In genomic region chr6:26473758-26474438, GRCh38 we compare ENCODE assay signal across 8 cellular contexts. TPM values are rescaled to one million over a fixed set of nuclear protein-coding genes. Genes with fewer than 3 reads are reported as not detected.
DNase-seq lines count a peak whose midpoint lies in the region; ATAC-seq, FAIRE-seq and TF ChIP-seq lines count a peak whose summit lies in the region.

No MANE protein-coding gene starts in this region.

- H3K9ac ChIP-seq in Loucy (ENCODE audit: low read depth, low read length, poor library complexity, severe bottlenecking) = peak overlapping the region; percentile 98
- peak overlapping the region; percentile 97 for H3K9ac ChIP-seq in SK-N-MC (ENCODE audit: insufficient read length)

- peak overlapping the region; percentile 89 for H2AFZ ChIP-seq in Loucy (ENCODE audit: low read length)

- H3K4me1 Mint-ChIP-seq in activated naive CD4-positive, alpha-beta T cell treated with anti-CD3 and anti-CD28 coated beads, Interleukin-2, amount 50 U/mL, for 24 hours = peaks cover 57% of the 10 kb centered on the region
- H3K4me1 Mint-ChIP-seq in glutamatergic neuron (ENCODE audit: low read depth, unreplicated experiment) = peaks cover 2% of the 10 kb centered on the region

- peaks cover under 1% of the 10 kb centered on the region for H3K36me3 Mint-ChIP-seq in activated naive CD4-positive, alpha-beta T cell treated with anti-CD3 and anti-CD28 coated beads, Interleukin-2, amount 50 U/mL, for 24 hours
- peaks cover 11% of the 10 kb centered on the region for H3K36me3 Mint-ChIP-seq in glutamatergic neuron (ENCODE audit: unreplicated experiment)

- 0 out of 2 replicates have a peak, but pooled peaks cover 2% of the 10 kb centered on the region for H3F3A ChIP-seq in Loucy (ENCODE audit: low read depth)

- ATAC-seq in pancreas = peak; percentile 94 to 97 (median 96)

- H3K9me3 Mint-ChIP-seq in activated naive CD4-positive, alpha-beta T cell treated with anti-CD3 and anti-CD28 coated beads, Interleukin-2, amount 50 U/mL, for 24 hours = peaks cover 5% of the 10 kb centered on the region
- peaks cover 8% of the 10 kb centered on the region for H3K9me3 Mint-ChIP-seq in glutamatergic neuron (ENCODE audit: unreplicated experiment)

- 0 to 1% methylated on average over 12 of the region's 12 CpGs for WGBS in pancreas, 2 donors

- H3K27me3 Mint-ChIP-seq in activated naive CD4-positive, alpha-beta T cell treated with anti-CD3 and anti-CD28 coated beads, Interleukin-2, amount 50 U/mL, for 24 hours = no peaks in the 10 kb centered on the region
- H3K27me3 Mint-ChIP-seq in glutamatergic neuron (ENCODE audit: unreplicated experiment) = peaks cover 2% of the 10 kb centered on the region

- peak overlapping the region; percentile 100 for H3K27ac Mint-ChIP-seq in activated naive CD4-positive, alpha-beta T cell treated with anti-CD3 and anti-CD28 coated beads, Interleukin-2, amount 50 U/mL, for 24 hours
- H3K27ac Mint-ChIP-seq in glutamatergic neuron (ENCODE audit: unreplicated experiment) = no peak overlapping the region

- FAIRE-seq in pancreas (lab: Jason Lieb, UNC) = peak; percentile 92

- H3K4me1 ChIP-seq in Loucy (ENCODE audit: insufficient read depth, low read length, poor library complexity, severe bottlenecking) (peaks cover 29% of the 10 kb centered on the region), pancreas (peaks cover 0 to 13% (median 0%) of the 10 kb centered on the region in 3 donors), tibial artery (peaks cover 0 to 23% (median 15%) of the 10 kb centered on the region in 4 donors)

- H3K9me3 ChIP-seq in Loucy (ENCODE audit: insufficient read depth, low read depth, low read length) = peaks cover 7% of the 10 kb centered on the region; the same call in 1 of the 2 replicates
- H3K9me3 ChIP-seq in SK-N-MC (ENCODE audit: low read depth, low read length) = no peaks in the 10 kb centered on the region; the same call in 1 of the 2 replicates
- no peaks in the 10 kb centered on the region for H3K9me3 ChIP-seq in pancreas
- H3K9me3 ChIP-seq in tibial artery = no peaks in the 10 kb centered on the region

- intact Hi-C loops in pancreas (cut with DNase I) (no loop called here), tibial artery (cut with DNase I; ENCODE audit: low total_unique reads) (no loop called here)

- H3K4me3 Mint-ChIP-seq in activated naive CD4-positive, alpha-beta T cell treated with anti-CD3 and anti-CD28 coated beads, Interleukin-2, amount 50 U/mL, for 24 hours = peak overlapping the region; percentile 99
- peak overlapping the region; percentile 67 for H3K4me3 Mint-ChIP-seq in glutamatergic neuron (ENCODE audit: unreplicated experiment)

- H3K36me3 ChIP-seq in Loucy (ENCODE audit: insufficient read depth, low read length) (no peaks in the 10 kb centered on the region; the same call in 1 of the 2 replicates), SK-N-MC (ENCODE audit: insufficient read depth, low read length) (peaks cover 3% of the 10 kb centered on the region; the same call in 1 of the 2 replicates), pancreas (no peaks in the 10 kb centered on the region), tibial artery (peaks cover 2 to 16% (median 9%) of the 10 kb centered on the region in 3 donors)

- peak overlapping the region; percentile 80 for H3K4me2 ChIP-seq in Loucy (ENCODE audit: low read depth, low read length, poor library complexity, severe bottlenecking)

- H3K9me2 ChIP-seq in Loucy (replicated peaks; ENCODE audit: low read depth, low read length) = no peaks in the 10 kb centered on the region

- H3K27ac ChIP-seq in SK-N-MC (peak overlapping the region; percentile 99), pancreas (peak overlapping the region; percentile 16 to 90 (median 60)), tibial artery (peak overlapping the region; percentile 83 to 91)

- peak overlapping the region; percentile 92 for H3K4me3 ChIP-seq in Loucy (ENCODE audit: low read length, poor library complexity, severe bottlenecking)
- peak overlapping the region; percentile 85 for H3K4me3 ChIP-seq in SK-N-MC
- peak overlapping the region in 2 of 4 donors; percentile 37 to 45 for H3K4me3 ChIP-seq in pancreas
- peak overlapping the region; percentile 51 for H3K4me3 ChIP-seq in tibial artery

- DNase-seq in EL (peak; percentile 95), H4 (ENCODE audit: low spot score) (peak; percentile 97), SK-N-MC (ENCODE audit: low read depth, low spot score) (peak; percentile 96), glutamatergic neuron (peak; percentile 25), pancreas (peak in 5 of 6 donors; percentile 61 to 77 (median 63)), tibial artery (peak; percentile 86 to 92)

- peaks cover 12% of the 10 kb centered on the region; the same call in 1 of the 2 replicates for H3K79me2 ChIP-seq in Loucy (ENCODE audit: insufficient read depth, low read length)

- H4K20me1 ChIP-seq in Loucy (ENCODE audit: insufficient read depth, low read length, poor library complexity, severe bottlenecking) = no peaks in the 10 kb centered on the region

- no peak for TF ChIP-seq CTCF in Loucy (conservative IDR thresholded peaks at IDR 0.05; ENCODE audit: low read length)
- no peak for TF ChIP-seq CTCF in glutamatergic neuron (IDR thresholded peaks at IDR 0.05; ENCODE audit: partially characterized antibody, unreplicated experiment)
- no peak for TF ChIP-seq CTCF in pancreas (IDR thresholded peaks at IDR 0.05)
- TF ChIP-seq CTCF in tibial artery (IDR thresholded peaks at IDR 0.05) = no peak

- H3K27me3 ChIP-seq in Loucy (ENCODE audit: insufficient read depth, low read length, poor library complexity, severe bottlenecking) = no peaks in the 10 kb centered on the region
- H3K27me3 ChIP-seq in pancreas = no peaks in the 10 kb centered on the region
- no peaks in the 10 kb centered on the region for H3K27me3 ChIP-seq in tibial artery

RNA-seq across cellular contexts. Expression of gene BTN2A1, which starts 16.1 kb away (rescaled TPM):
- total RNA-seq in H4 (2014; rRNA removed; shearing (Covaris generic)) = 7.4 and 10.4 TPM in 2 replicates
- 41.6 TPM for total RNA-seq in glutamatergic neuron (ENCODE audit: unreplicated experiment)
- total RNA-seq in pancreas = 10 to 100 TPM in 1 of 6 donors, 1 to 10 TPM in 5; 3.7 to 10.9 (median 6.5) TPM
- 10 to 100 TPM in 1 of 2 donors, 1 to 10 TPM in 1; 8.1 to 15.3 TPM for polyA plus RNA-seq in pancreas

RNA-seq across cellular contexts. Expression of gene BTN1A1, which starts 26.2 kb away (rescaled TPM):
- not detected in 2 replicates for total RNA-seq in H4 (2014; rRNA removed; shearing (Covaris generic))
- total RNA-seq in glutamatergic neuron (ENCODE audit: unreplicated experiment) (not detected), pancreas (not detected)
- polyA plus RNA-seq in pancreas = not detected

RNA-seq across cellular contexts. Expression of gene BTN3A3, which starts 33.6 kb away (rescaled TPM):
- total RNA-seq in H4 (2014; rRNA removed; shearing (Covaris generic)) = 15.3 and 20.6 TPM in 2 replicates
- total RNA-seq in glutamatergic neuron (ENCODE audit: unreplicated experiment) = not detected
- total RNA-seq in pancreas = 10 to 100 TPM in 1 of 6 donors, 1 to 10 TPM in 5; 1.5 to 15.3 (median 4.6) TPM
- 1 to 10 TPM; 4.0 TPM for polyA plus RNA-seq in pancreas

Comparison
In these comparisons a context has a peak if more than half of its experiments do, and no peak if none do; other contexts are left out.
1. DNase-seq: peak in every context shown above with its lines; median percentile 97 in H4; 96 in SK-N-MC; 95 in EL; 89 in tibial artery; 63 in pancreas; 25 in glutamatergic neuron.